In the genomic region with DNA sequence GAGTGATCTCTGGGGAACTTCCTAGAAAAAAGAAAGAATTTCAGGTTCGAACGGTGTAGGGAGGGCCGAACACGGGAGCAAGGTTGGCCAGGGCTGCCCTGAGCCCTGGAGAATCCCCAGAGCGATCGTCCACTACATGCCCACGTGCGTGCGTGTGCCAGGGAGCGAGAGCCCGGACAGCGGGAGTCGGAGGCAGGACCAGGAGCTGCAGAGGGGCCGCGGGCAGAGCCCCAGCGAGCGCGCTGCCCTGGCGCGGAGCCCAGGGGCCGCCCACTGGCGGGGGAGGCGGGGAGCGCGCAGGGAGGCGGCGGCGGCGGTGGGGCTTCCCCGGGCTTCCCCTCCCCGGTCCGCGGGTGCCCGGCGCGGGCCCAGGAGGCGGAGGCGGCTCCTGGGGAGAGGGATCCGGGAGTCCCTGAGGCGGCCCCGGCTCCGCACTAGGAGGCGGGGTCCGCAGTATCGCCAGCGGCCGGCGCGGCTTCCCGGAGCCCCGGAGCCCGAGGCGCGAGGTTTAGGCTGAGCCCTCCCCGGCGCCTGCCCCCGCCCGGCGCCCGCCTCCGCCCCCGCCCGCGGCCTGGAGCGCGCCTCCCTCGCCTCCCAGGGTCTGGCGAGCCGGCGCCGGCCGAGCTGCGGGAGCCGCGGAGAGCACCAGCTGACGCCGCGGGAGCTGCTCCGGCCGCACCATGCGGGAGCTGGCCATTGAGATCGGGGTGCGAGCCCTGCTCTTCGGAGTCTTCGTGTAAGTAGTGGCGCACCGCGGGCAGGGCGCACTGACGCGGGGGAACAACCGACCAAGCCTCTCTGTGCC, we compare ENCODE assay signal across 8 cellular contexts. TPM values are rescaled to one million over a fixed set of nuclear protein-coding genes. Genes with fewer than 3 reads are reported as not detected.
DNase-seq lines count a peak whose midpoint lies in the region; ATAC-seq and TF ChIP-seq lines count a peak whose summit lies in the region.

Gene PLPP4 (plus strand): TSS at position 602 of the 805 bp plus-strand sequence. CDS start 79 bp downstream, at position 681.

- H3K27me3 ChIP-seq in Peyer's patch (peaks cover 0 to 7% of the 10 kb centered on the region in 2 donors), esophagus squamous epithelium (peaks cover 12 to 78% (median 16%) of the 10 kb centered on the region in 4 donors)
- H3K27me3 ChIP-seq in naive thymus-derived CD4-positive, alpha-beta T cell (ENCODE audit: control insufficient read depth in 2 of 2, insufficient read depth in 2 of 2, low read length in 2 of 2), result no peaks in the 10 kb centered on the region

- no peaks in the 10 kb centered on the region for H3K9me3 Mint-ChIP-seq in T-helper 1 cell treated with Interleukin-12 subunit alpha and Interleukin-12 subunit beta and Interleukin-4 antibody, amounts not matched to agents 30 μg/mL and 1 μg/mL, for 36 hours
- peaks cover 0 to 9% (median 0%) of the 10 kb centered on the region in 11 donors for H3K9me3 Mint-ChIP-seq in naive thymus-derived CD4-positive, alpha-beta T cell

- DNase-seq in T-helper 1 cell (no peak), Peyer's patch (no peak), esophagus squamous epithelium (lab: John Stamatoyannopoulos, UW) (no peak), NCI-H774 (lab: John Stamatoyannopoulos, UW) (no peak)
- no peak for DNase-seq in naive thymus-derived CD4-positive, alpha-beta T cell
- no peak for DNase-seq in stimulated activated CD4-positive, alpha-beta T cell treated with anti-CD3 and anti-CD28 coated beads, Interleukin-1b, Interleukin-23, amount 100 ng/mL, for 48 hours

- no peaks in the 10 kb centered on the region for H3K4me1 Mint-ChIP-seq in T-helper 1 cell treated with Interleukin-12 subunit alpha and Interleukin-12 subunit beta and Interleukin-4 antibody, amounts not matched to agents 30 μg/mL and 1 μg/mL, for 36 hours (ENCODE audit: low read depth)
- H3K4me1 Mint-ChIP-seq in naive thymus-derived CD4-positive, alpha-beta T cell, result peaks cover 0 to 12% (median 3%) of the 10 kb centered on the region in 7 donors

- TF ChIP-seq POLR2A in Peyer's patch (IDR thresholded peaks at IDR 0.05), result no peak
- no peak for TF ChIP-seq POLR2A in esophagus squamous epithelium (IDR thresholded peaks at IDR 0.05)

- peak within 1 kb of the TSS; percentile 28 for H3K4me3 Mint-ChIP-seq in T-helper 1 cell treated with Interleukin-12 subunit alpha and Interleukin-12 subunit beta and Interleukin-4 antibody, amounts not matched to agents 30 μg/mL and 1 μg/mL, for 36 hours
- peak within 1 kb of the TSS in 4 of 10 donors; percentile 16 to 66 (median 54) for H3K4me3 Mint-ChIP-seq in naive thymus-derived CD4-positive, alpha-beta T cell

- no peaks in the 10 kb centered on the region for H3K36me3 ChIP-seq in Peyer's patch
- H3K36me3 ChIP-seq in esophagus squamous epithelium, result no peaks in the 10 kb centered on the region
- H3K36me3 ChIP-seq in naive thymus-derived CD4-positive, alpha-beta T cell (ENCODE audit: control insufficient read depth in 2 of 3, insufficient read depth in 3 of 3, low read length in 3 of 3), result no peaks in the 10 kb centered on the region

- peak; percentile 21 for ATAC-seq in naive thymus-derived CD4-positive, alpha-beta T cell
- no peak for ATAC-seq in HG02678 (IDR thresholded peaks at IDR 0.05; ENCODE audit: unreplicated experiment)

- intact Hi-C loops in esophagus squamous epithelium (cut with DNase I), result no loop called here
- intact Hi-C loops in naive thymus-derived CD4-positive, alpha-beta T cell (cut with micrococcal nuclease), result no loop called here

- CTCF ChIA-PET in naive thymus-derived CD4-positive, alpha-beta T cell (lab: Charles Lee), result no interaction called here

- whole genome bisulfite sequencing in esophagus squamous epithelium, 2 donors, result 0 to 7% methylated on average over 5 to 24 of the region's 92 CpGs

- H3K27ac Mint-ChIP-seq in T-helper 1 cell treated with Interleukin-12 subunit alpha and Interleukin-12 subunit beta and Interleukin-4 antibody, amounts not matched to agents 30 μg/mL and 1 μg/mL, for 36 hours, result no peak within 1 kb of the TSS
- no peak within 1 kb of the TSS for H3K27ac Mint-ChIP-seq in naive thymus-derived CD4-positive, alpha-beta T cell

- TF ChIP-seq CTCF in Peyer's patch (IDR thresholded peaks at IDR 0.05) (no peak), esophagus squamous epithelium (IDR thresholded peaks at IDR 0.05) (no peak)

- no peak within 1 kb of the TSS for H3K27ac ChIP-seq in Peyer's patch
- no peak within 1 kb of the TSS for H3K27ac ChIP-seq in esophagus squamous epithelium
- H3K27ac ChIP-seq in naive thymus-derived CD4-positive, alpha-beta T cell (ENCODE audit: low read depth, low read length), result no peak within 1 kb of the TSS

- POLR2A ChIA-PET in naive thymus-derived CD4-positive, alpha-beta T cell (lab: Charles Lee), result no interaction called here

- H3K9me3 ChIP-seq in Peyer's patch, result no peaks in the 10 kb centered on the region
- H3K9me3 ChIP-seq in esophagus squamous epithelium, result no peaks in the 10 kb centered on the region
- no peaks in the 10 kb centered on the region for H3K9me3 ChIP-seq in naive thymus-derived CD4-positive, alpha-beta T cell (ENCODE audit: control insufficient read depth in 2 of 3, low read length in 3 of 3)

- H3K4me1 ChIP-seq in Peyer's patch, result peaks cover 0 to 7% (median 0%) of the 10 kb centered on the region in 4 donors
- peaks cover 7 to 20% (median 8%) of the 10 kb centered on the region in 3 donors for H3K4me1 ChIP-seq in esophagus squamous epithelium
- no peaks in the 10 kb centered on the region for H3K4me1 ChIP-seq in naive thymus-derived CD4-positive, alpha-beta T cell (ENCODE audit: control insufficient read depth in 2 of 2, insufficient read depth in 2 of 2, low read length in 2 of 2)

- peak within 1 kb of the TSS in 3 of 4 donors; percentile 22 to 43 (median 43) for H3K4me3 ChIP-seq in Peyer's patch
- H3K4me3 ChIP-seq in esophagus squamous epithelium, result peak within 1 kb of the TSS; percentile 21 to 61 (median 44)
- no peak within 1 kb of the TSS for H3K4me3 ChIP-seq in naive thymus-derived CD4-positive, alpha-beta T cell (ENCODE audit: low read length)

- peaks cover 38% of the 10 kb centered on the region for H3K27me3 Mint-ChIP-seq in T-helper 1 cell treated with Interleukin-12 subunit alpha and Interleukin-12 subunit beta and Interleukin-4 antibody, amounts not matched to agents 30 μg/mL and 1 μg/mL, for 36 hours (ENCODE audit: low read depth)
- peaks cover 37 to 51% (median 47%) of the 10 kb centered on the region in 5 donors for H3K27me3 Mint-ChIP-seq in naive thymus-derived CD4-positive, alpha-beta T cell

- no peaks in the 10 kb centered on the region for H3K36me3 Mint-ChIP-seq in T-helper 1 cell treated with Interleukin-12 subunit alpha and Interleukin-12 subunit beta and Interleukin-4 antibody, amounts not matched to agents 30 μg/mL and 1 μg/mL, for 36 hours (ENCODE audit: low read depth)
- H3K36me3 Mint-ChIP-seq in naive thymus-derived CD4-positive, alpha-beta T cell, result peaks cover 0 to 4% (median 0%) of the 10 kb centered on the region in 5 donors

RNA-seq across cellular contexts. Expression of gene PLPP4, which starts in this region (rescaled TPM):
- total RNA-seq in Peyer's patch, result 1 to 10 TPM in 1 of 4 donors, not detected in 3; 1.3 TPM
- total RNA-seq in esophagus squamous epithelium, result under 1 TPM in 2 of 4 donors, not detected in 2; 0.38 to 0.49 TPM
- not detected for total RNA-seq in naive thymus-derived CD4-positive, alpha-beta T cell
- polyA plus RNA-seq in naive thymus-derived CD4-positive, alpha-beta T cell, result not detected

Comparison
In these comparisons a context has a peak if more than half of its experiments do, and no peak if none do; other contexts are left out.
1. Peak in ATAC-seq in naive thymus-derived CD4-positive, alpha-beta T cell; RNA of the gene not detected or under 1 TPM.